ENCODE assay signal across 1 cellular context in the genomic region with DNA sequence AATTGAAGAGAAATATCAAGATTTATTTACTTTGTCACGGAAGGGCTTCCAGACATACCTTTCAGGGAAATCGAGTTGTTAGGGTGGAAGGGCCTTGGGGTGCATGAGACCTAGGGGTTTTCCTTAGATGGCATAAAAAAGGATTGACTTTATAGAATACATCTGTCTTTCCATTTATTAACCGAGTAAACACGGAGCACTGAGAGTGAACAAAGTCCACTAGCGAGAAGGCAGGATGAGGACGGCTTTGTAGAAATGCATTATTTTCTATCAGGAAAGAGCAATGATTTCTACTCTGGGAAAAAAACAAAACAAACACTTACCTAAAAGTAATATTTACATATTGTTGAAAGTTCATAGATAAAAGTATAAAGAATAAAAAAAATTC.
TF ChIP-seq lines count a peak whose summit lies in the region.

No MANE protein-coding gene starts in this region.

TF ChIP-seq in K562, 482 proteins besides CTCF, POLR2A, EP300 and RAD21 (continued from another document):
- TF ChIP-seq TFE3 (CRISPR knock-in tag; IDR thresholded peaks at IDR 0.05) (no peak), REST (CRISPR knock-in tag; IDR thresholded peaks at IDR 0.05; ENCODE audit: low read depth) (no peak), TCFL5 (CRISPR knock-in tag; conservative IDR thresholded peaks at IDR 0.05) (no peak), PYGO2 (tag; IDR thresholded peaks at IDR 0.05) (no peak), OTX1 (CRISPR knock-in tag; IDR thresholded peaks at IDR 0.05) (no peak), ZNF644 (tag; IDR thresholded peaks at IDR 0.05; ENCODE audit: low read depth) (no peak), TCF3 (CRISPR knock-in tag; IDR thresholded peaks at IDR 0.05) (no peak), PHTF2 (CRISPR knock-in tag; IDR thresholded peaks at IDR 0.05) (no peak), SLC30A9 (CRISPR knock-in tag; IDR thresholded peaks at IDR 0.05) (no peak), MBD2 (IDR thresholded peaks at IDR 0.05; ENCODE audit: borderline replicate concordance, low read depth) (no peak), CBFA2T3 (IDR thresholded peaks at IDR 0.05) (no peak)
- TF ChIP-seq, protein P1, sequence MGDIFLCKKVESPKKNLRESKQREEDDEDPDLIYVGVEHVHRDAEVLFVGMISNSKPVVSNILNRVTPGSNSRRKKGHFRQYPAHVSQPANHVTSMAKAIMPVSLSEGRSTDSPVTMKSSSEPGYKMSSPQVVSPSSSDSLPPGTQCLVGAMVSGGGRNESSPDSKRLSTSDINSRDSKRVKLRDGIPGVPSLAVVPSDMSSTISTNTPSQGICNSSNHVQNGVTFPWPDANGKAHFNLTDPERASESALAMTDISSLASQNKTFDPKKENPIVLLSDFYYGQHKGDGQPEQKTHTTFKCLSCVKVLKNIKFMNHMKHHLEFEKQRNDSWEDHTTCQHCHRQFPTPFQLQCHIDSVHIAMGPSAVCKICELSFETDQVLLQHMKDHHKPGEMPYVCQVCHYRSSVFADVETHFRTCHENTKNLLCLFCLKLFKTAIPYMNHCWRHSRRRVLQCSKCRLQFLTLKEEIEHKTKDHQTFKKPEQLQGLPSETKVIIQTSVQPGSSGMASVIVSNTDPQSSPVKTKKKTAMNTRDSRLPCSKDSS (IDR thresholded peaks at IDR 0.05; ENCODE audit: low read depth, partially characterized antibody), result no peak
- TF ChIP-seq, protein P2, sequence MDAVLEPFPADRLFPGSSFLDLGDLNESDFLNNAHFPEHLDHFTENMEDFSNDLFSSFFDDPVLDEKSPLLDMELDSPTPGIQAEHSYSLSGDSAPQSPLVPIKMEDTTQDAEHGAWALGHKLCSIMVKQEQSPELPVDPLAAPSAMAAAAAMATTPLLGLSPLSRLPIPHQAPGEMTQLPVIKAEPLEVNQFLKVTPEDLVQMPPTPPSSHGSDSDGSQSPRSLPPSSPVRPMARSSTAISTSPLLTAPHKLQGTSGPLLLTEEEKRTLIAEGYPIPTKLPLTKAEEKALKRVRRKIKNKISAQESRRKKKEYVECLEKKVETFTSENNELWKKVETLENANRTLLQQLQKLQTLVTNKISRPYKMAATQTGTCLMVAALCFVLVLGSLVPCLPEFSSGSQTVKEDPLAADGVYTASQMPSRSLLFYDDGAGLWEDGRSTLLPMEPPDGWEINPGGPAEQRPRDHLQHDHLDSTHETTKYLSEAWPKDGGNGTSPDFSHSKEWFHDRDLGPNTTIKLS (IDR thresholded peaks at IDR 0.05; ENCODE audit: borderline replicate concordance, low read depth), result no peak
- TF ChIP-seq, protein P3, sequence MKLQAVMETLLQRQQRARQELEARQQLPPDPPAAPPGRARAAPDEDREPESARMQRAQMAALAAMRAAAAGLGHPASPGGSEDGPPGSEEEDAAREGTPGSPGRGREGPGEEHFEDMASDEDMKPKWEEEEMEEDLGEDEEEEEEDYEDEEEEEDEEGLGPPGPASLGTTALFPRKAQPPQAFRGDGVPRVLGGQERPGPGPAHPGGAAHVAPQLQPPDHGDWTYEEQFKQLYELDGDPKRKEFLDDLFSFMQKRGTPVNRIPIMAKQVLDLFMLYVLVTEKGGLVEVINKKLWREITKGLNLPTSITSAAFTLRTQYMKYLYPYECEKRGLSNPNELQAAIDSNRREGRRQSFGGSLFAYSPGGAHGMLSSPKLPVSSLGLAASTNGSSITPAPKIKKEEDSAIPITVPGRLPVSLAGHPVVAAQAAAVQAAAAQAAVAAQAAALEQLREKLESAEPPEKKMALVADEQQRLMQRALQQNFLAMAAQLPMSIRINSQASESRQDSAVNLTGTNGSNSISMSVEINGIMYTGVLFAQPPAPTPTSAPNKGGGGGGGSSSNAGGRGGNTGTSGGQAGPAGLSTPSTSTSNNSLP (IDR thresholded peaks at IDR 0.05; ENCODE audit: borderline replicate concordance, low read depth, low read length), result no peak
